Comparison of ENCODE assay signal across 1 cellular context in genomic region chr16:74695450-74696422, GRCh38.
TF ChIP-seq lines count a peak whose summit lies in the region.

No MANE protein-coding gene starts in this region.

TF ChIP-seq in HepG2, 621 proteins besides CTCF, POLR2A, EP300 and RAD21 (continued from another document and continues in another):
- no peak for TF ChIP-seq IRF1 (CRISPR knock-in tag; IDR thresholded peaks at IDR 0.05; ENCODE audit: low read depth)
- no peak for TF ChIP-seq ZNF746 (CRISPR knock-in tag; IDR thresholded peaks at IDR 0.05)
- TF ChIP-seq HIVEP1 (CRISPR knock-in tag; IDR thresholded peaks at IDR 0.05): no peak
- TF ChIP-seq ZNF292 (CRISPR knock-in tag; IDR thresholded peaks at IDR 0.05; ENCODE audit: borderline replicate concordance, low read depth): no peak
- no peak for TF ChIP-seq ZNF546 (CRISPR knock-in tag; conservative IDR thresholded peaks at IDR 0.05)
- no peak for TF ChIP-seq KAT2B (IDR thresholded peaks at IDR 0.05; ENCODE audit: borderline replicate concordance, low read depth, low read length)
- TF ChIP-seq WIZ (CRISPR knock-in tag; IDR thresholded peaks at IDR 0.05): no peak
- peak; percentile 89 for TF ChIP-seq MAX (IDR thresholded peaks at IDR 0.05)
- TF ChIP-seq ZNF382 (CRISPR knock-in tag; IDR thresholded peaks at IDR 0.05; ENCODE audit: borderline replicate concordance): no peak
- TF ChIP-seq CHD2 (IDR thresholded peaks at IDR 0.05; ENCODE audit: low read depth, low read length): 0 out of 2 replicates have a peak, but pooled peaks have one; percentile 52
- peak; percentile 75 for TF ChIP-seq KMT2B (CRISPR knock-in tag; IDR thresholded peaks at IDR 0.05)
- peak; percentile 83 for TF ChIP-seq ZNF350 (CRISPR knock-in tag; IDR thresholded peaks at IDR 0.05; ENCODE audit: borderline replicate concordance, low read depth)
- no peak for TF ChIP-seq ZBTB8A (CRISPR knock-in tag; IDR thresholded peaks at IDR 0.05; ENCODE audit: borderline replicate concordance, low read depth)
- TF ChIP-seq PLSCR1 (CRISPR knock-in tag; IDR thresholded peaks at IDR 0.05; ENCODE audit: borderline replicate concordance): no peak
- TF ChIP-seq MTA1 (CRISPR knock-in tag; IDR thresholded peaks at IDR 0.05; ENCODE audit: borderline replicate concordance): no peak; the same call in 1 of the 2 replicates
- TF ChIP-seq SMARCC2 (IDR thresholded peaks at IDR 0.05): no peak
- no peak for TF ChIP-seq TEF (CRISPR knock-in tag; IDR thresholded peaks at IDR 0.05)
- no peak for TF ChIP-seq ZNF503 (CRISPR knock-in tag; IDR thresholded peaks at IDR 0.05)
- TF ChIP-seq MTERF4 (CRISPR knock-in tag; IDR thresholded peaks at IDR 0.05): no peak
- TF ChIP-seq ZNF674 (CRISPR knock-in tag; IDR thresholded peaks at IDR 0.05; ENCODE audit: low read depth): no peak
- TF ChIP-seq KMT2A (CRISPR knock-in tag; IDR thresholded peaks at IDR 0.05): peak; percentile 65; the same call in 1 of the 2 replicates
- no peak for TF ChIP-seq ZNF329 (CRISPR knock-in tag; IDR thresholded peaks at IDR 0.05; ENCODE audit: low read depth)
- TF ChIP-seq ZNF543 (CRISPR knock-in tag; IDR thresholded peaks at IDR 0.05): no peak
- TF ChIP-seq TARDBP (CRISPR knock-in tag; IDR thresholded peaks at IDR 0.05): peak; percentile 74; the same call in 1 of the 2 replicates
- no peak for TF ChIP-seq NONO (IDR thresholded peaks at IDR 0.05)
- TF ChIP-seq NONO (CRISPR knock-in tag; conservative IDR thresholded peaks at IDR 0.05): 0 out of 2 replicates have a peak, but pooled peaks have one; percentile 53
- no peak for TF ChIP-seq NFIC (IDR thresholded peaks at IDR 0.05; ENCODE audit: low read length)
- no peak for TF ChIP-seq RELA (CRISPR knock-in tag; IDR thresholded peaks at IDR 0.05)
- no peak for TF ChIP-seq ZNF672 (CRISPR knock-in tag; IDR thresholded peaks at IDR 0.05)
- TF ChIP-seq NAIF1 (CRISPR knock-in tag; IDR thresholded peaks at IDR 0.05; ENCODE audit: borderline replicate concordance): no peak
- TF ChIP-seq ZNF883 (CRISPR knock-in tag; IDR thresholded peaks at IDR 0.05; ENCODE audit: not compliant biosample characterization): peak; percentile 41
- no peak for TF ChIP-seq NR2F1 (CRISPR knock-in tag; IDR thresholded peaks at IDR 0.05)
- TF ChIP-seq SOX5 (CRISPR knock-in tag; IDR thresholded peaks at IDR 0.05; ENCODE audit: borderline replicate concordance): peak; percentile 43; the same call in 1 of the 2 replicates
- TF ChIP-seq CREBL2 (CRISPR knock-in tag; IDR thresholded peaks at IDR 0.05; ENCODE audit: borderline replicate concordance): 0 out of 2 replicates have a peak, but pooled peaks have one; percentile 59
- no peak for TF ChIP-seq MLLT10 (CRISPR knock-in tag; IDR thresholded peaks at IDR 0.05)
- TF ChIP-seq ZNF850 (CRISPR knock-in tag; conservative IDR thresholded peaks at IDR 0.05): no peak
- no peak for TF ChIP-seq NCOA5 (CRISPR knock-in tag; IDR thresholded peaks at IDR 0.05)
- TF ChIP-seq ARID3A (IDR thresholded peaks at IDR 0.05; ENCODE audit: low read depth, low read length): no peak
- TF ChIP-seq ZBTB26 (CRISPR knock-in tag; IDR thresholded peaks at IDR 0.05; ENCODE audit: borderline replicate concordance): peak; percentile 81
- TF ChIP-seq IKZF5 (CRISPR knock-in tag; IDR thresholded peaks at IDR 0.05): peak; percentile 59; the same call in 1 of the 2 replicates
- 0 out of 2 replicates have a peak, but pooled peaks have one; percentile 65 for TF ChIP-seq ZNF33B (CRISPR knock-in tag; IDR thresholded peaks at IDR 0.05)
- TF ChIP-seq ZBED4 (CRISPR knock-in tag; IDR thresholded peaks at IDR 0.05; ENCODE audit: borderline replicate concordance): no peak
- peak; percentile 54 for TF ChIP-seq TEAD3 (CRISPR knock-in tag; optimal IDR thresholded peaks at IDR 0.05; ENCODE audit: borderline replicate concordance)
- no peak; the same call in 1 of the 2 replicates for TF ChIP-seq ESRRA (CRISPR knock-in tag; IDR thresholded peaks at IDR 0.05; ENCODE audit: low read depth)
- no peak for TF ChIP-seq ZBTB2 (CRISPR knock-in tag; IDR thresholded peaks at IDR 0.05; ENCODE audit: low read depth)
- TF ChIP-seq ZNF660 (CRISPR knock-in tag; IDR thresholded peaks at IDR 0.05; ENCODE audit: borderline replicate concordance, low read depth): no peak
- peak; percentile 66; the same call in 1 of the 2 replicates for TF ChIP-seq SIN3A (IDR thresholded peaks at IDR 0.05; ENCODE audit: borderline replicate concordance, low read depth, low read length)
- TF ChIP-seq ZNF547 (CRISPR knock-in tag; IDR thresholded peaks at IDR 0.05): peak; percentile 54; the same call in 1 of the 2 replicates
- no peak for TF ChIP-seq ZNF24 (IDR thresholded peaks at IDR 0.05)
- TF ChIP-seq PRMT3 (CRISPR knock-in tag; IDR thresholded peaks at IDR 0.05; ENCODE audit: borderline replicate concordance, low read depth): no peak
